ENCODE assay signal across 1 cellular context in the genomic region with DNA sequence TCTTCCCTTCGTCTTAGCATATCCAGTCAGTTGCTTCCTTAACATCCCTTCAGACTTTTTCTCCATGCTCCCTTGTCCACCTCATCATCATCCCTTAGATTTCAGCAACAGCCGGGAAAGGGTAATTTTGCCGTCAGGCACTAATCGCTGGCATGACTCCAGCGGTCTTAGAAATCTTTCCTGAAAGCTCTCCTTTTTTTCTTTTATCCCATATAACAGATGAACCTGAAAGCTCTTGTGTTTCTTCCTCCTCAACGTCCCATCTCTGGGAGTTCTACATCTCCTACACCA.
TF ChIP-seq lines count a peak whose summit lies in the region.

No MANE protein-coding gene starts in this region.

TF ChIP-seq in endothelial cell of umbilical vein, 7 proteins besides CTCF, POLR2A, EP300 and RAD21:
- TF ChIP-seq JUN (IDR thresholded peaks at IDR 0.05; ENCODE audit: borderline replicate concordance, insufficient read depth, insufficient read length, low read depth) (no peak), MYC (IDR thresholded peaks at IDR 0.05; ENCODE audit: low read depth, low read length) (no peak), EZH2 (IDR thresholded peaks at IDR 0.05; ENCODE audit: borderline replicate concordance, low read depth, low read length, severe bottlenecking) (no peak)
- TF ChIP-seq, protein P1, sequence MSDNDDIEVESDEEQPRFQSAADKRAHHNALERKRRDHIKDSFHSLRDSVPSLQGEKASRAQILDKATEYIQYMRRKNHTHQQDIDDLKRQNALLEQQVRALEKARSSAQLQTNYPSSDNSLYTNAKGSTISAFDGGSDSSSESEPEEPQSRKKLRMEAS (IDR thresholded peaks at IDR 0.05; ENCODE audit: insufficient read depth, insufficient read length): no peak
